In the genomic region with DNA sequence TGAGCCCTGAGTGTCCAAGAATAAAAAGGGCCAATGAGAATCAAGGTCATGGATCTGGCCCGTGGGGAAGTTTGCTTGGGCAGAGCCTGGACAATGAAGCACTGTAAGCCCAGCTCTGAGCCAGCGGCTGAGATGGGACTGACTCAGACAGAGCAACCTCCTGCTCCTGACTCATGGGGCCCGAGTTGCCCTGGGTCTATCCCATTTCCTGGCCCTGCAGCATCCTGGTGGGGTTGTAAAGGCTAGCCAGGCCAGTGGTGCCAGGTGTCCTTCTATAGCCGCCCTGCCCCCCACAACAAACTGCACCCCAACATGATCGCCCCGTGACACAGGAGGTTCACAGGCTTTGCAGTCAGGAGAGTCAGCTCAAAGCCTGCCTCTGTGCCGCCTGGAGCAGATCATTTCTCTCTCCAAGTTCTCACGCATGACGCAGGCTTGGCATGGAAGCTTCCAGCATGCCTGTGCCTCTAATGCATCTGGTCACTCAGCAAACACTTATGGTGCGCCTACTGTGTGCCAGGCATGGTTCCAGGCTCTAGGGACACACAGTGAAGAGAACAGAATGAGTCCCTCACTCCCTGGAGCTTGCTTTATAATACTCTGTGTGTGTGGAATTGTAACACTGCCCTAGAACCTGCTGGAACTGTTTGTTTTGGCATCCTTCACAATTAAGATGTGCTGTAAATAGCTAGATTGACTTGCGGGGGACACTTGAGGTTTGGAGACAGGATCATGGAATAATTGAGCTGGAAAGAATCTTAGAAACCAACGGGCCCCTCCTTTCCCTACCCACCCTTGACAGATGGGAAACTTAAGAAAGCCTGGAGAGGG, we compare ENCODE assay signal across 10 cellular contexts. TPM values are rescaled to one million over a fixed set of nuclear protein-coding genes. Genes with fewer than 3 reads are reported as not detected.
DNase-seq lines count a peak whose midpoint lies in the region; ATAC-seq and TF ChIP-seq lines count a peak whose summit lies in the region.
"Had no signal": no experiment of that assay in that cellular context is flagged by ENCODE, and none has a peak within 500 bp of the region (broad histone marks: within the 10 kb centered on the region; RNA-seq: fewer than 3 reads in every experiment).

No MANE protein-coding gene starts in this region.

- H3K4me3 ChIP-seq in fibroblast of the aortic adventitia (ENCODE audit: low read depth, low read length) (no peak overlapping the region), retinal pigment epithelial cell (ENCODE audit: low read length) (no peak overlapping the region)
- H3K4me3 ChIP-seq: GM12878 had no signal

- CTCF ChIA-PET in CD4-positive, alpha-beta T cell (lab: Charles Lee) = no interaction called here

- H3K4me1 Mint-ChIP-seq in CD4-positive, alpha-beta T cell (ENCODE audit: low read depth) = no peaks in the 10 kb centered on the region

- POLR2A ChIA-PET in CD4-positive, alpha-beta T cell (lab: Charles Lee) = interaction anchor here (0.6 kb wide), 1 partner anchor 52 kb away, joined by 3 read pairs; no protein-coding TSS in a partner anchor

- no peak overlapping the region for H3K27ac ChIP-seq in CD4-positive, alpha-beta T cell (ENCODE audit: low read depth, low read length)

- intact Hi-C loops in CD4-positive, alpha-beta T cell (cut with DNase I, micrococcal nuclease) = no loop called here

- no peaks in the 10 kb centered on the region for H3K9me3 Mint-ChIP-seq in CD4-positive, alpha-beta T cell
- H3K9me3 Mint-ChIP-seq: activated T-cell treated with anti-CD3 and anti-CD28 coated beads, Interleukin-2, amount 50 U/mL, for 4 hours had no signal

- no peaks in the 10 kb centered on the region for H3K36me3 Mint-ChIP-seq in CD4-positive, alpha-beta T cell (ENCODE audit: low read depth)

- no peak overlapping the region for H3K27ac Mint-ChIP-seq in CD4-positive, alpha-beta T cell

- no peak for ATAC-seq in HG03571 (IDR thresholded peaks at IDR 0.05; ENCODE audit: unreplicated experiment)
- ATAC-seq in CD4-positive, alpha-beta T cell (ENCODE audit: poor library complexity) = no peak
- ATAC-seq in GM18909 (IDR thresholded peaks at IDR 0.05; ENCODE audit: poor library complexity, unreplicated experiment) = no peak
- ATAC-seq: activated T-cell treated with anti-CD3 and anti-CD28 coated beads, Interleukin-2, amount 50 U/mL, for 4 hours; GM12878 had no signal

- peaks cover 5% of the 10 kb centered on the region for H3K27me3 Mint-ChIP-seq in CD4-positive, alpha-beta T cell

- H3K4me3 Mint-ChIP-seq in CD4-positive, alpha-beta T cell = no peak overlapping the region
- H3K4me3 Mint-ChIP-seq: activated T-cell treated with anti-CD3 and anti-CD28 coated beads, Interleukin-2, amount 50 U/mL, for 4 hours had no signal

- no peaks in the 10 kb centered on the region for H3K27me3 ChIP-seq in CD4-positive, alpha-beta T cell (ENCODE audit: control insufficient read depth, insufficient read depth, low read length)

- no peaks in the 10 kb centered on the region for H3K9me3 ChIP-seq in CD4-positive, alpha-beta T cell (ENCODE audit: control insufficient read depth, low read length)

- no peak for TF ChIP-seq CTCF in fibroblast of the aortic adventitia (IDR thresholded peaks at IDR 0.05; ENCODE audit: insufficient read depth, low read length)
- no peak for TF ChIP-seq CTCF in retinal pigment epithelial cell (conservative IDR thresholded peaks at IDR 0.05; ENCODE audit: low read depth, low read length)
- TF ChIP-seq CTCF in CD4-positive, alpha-beta T cell (IDR thresholded peaks at IDR 0.05) = no peak

- peak; percentile 96 for DNase-seq in ELR (ENCODE audit: low read depth)
- peak; percentile 78 for DNase-seq in SW480 (ENCODE audit: low spot score)
- DNase-seq in fibroblast of the aortic adventitia (ENCODE audit: low read depth) = peak; percentile 77
- peak; percentile 94 for DNase-seq in retinal pigment epithelial cell (ENCODE audit: low read depth)
- no peak for DNase-seq in CD4-positive, alpha-beta T cell
- no peak for DNase-seq in SKM-1 (lab: John Stamatoyannopoulos, UW; ENCODE audit: unreplicated experiment)
- DNase-seq: activated T-cell treated with anti-CD3 and anti-CD28 coated beads, Interleukin-2, amount 50 U/mL, for 4 hours had no signal

RNA-seq across cellular contexts. Expression of gene MYH16, which starts 4.9 kb away (rescaled TPM):
- total RNA-seq in fibroblast of the aortic adventitia (ENCODE audit: low replicate concordance) = not detected in 2 replicates
- not detected for total RNA-seq in CD4-positive, alpha-beta T cell
- total RNA-seq: activated T-cell treated with anti-CD3 and anti-CD28 coated beads, Interleukin-2, amount 50 U/mL, for 4 hours had no signal

RNA-seq across cellular contexts. Expression of gene ARPC1A, which starts 58.0 kb away (rescaled TPM):
- total RNA-seq in fibroblast of the aortic adventitia (ENCODE audit: low replicate concordance) = 85.0 and 253 TPM in 2 replicates
- total RNA-seq in CD4-positive, alpha-beta T cell = 10 to 100 TPM; 25.3 to 30.4 TPM

RNA-seq across cellular contexts. Expression of gene KPNA7, which starts 59.8 kb away (rescaled TPM):
- total RNA-seq in fibroblast of the aortic adventitia (ENCODE audit: low replicate concordance) = not detected in 2 replicates
- not detected for total RNA-seq in CD4-positive, alpha-beta T cell
- total RNA-seq: activated T-cell treated with anti-CD3 and anti-CD28 coated beads, Interleukin-2, amount 50 U/mL, for 4 hours; GM12878 had no signal

Comparison
In these comparisons a context has a peak if more than half of its experiments do, and no peak if none do; other contexts are left out.
1. DNase-seq: peak in ELR (single experiment), SW480 (single experiment), fibroblast of the aortic adventitia (single experiment) and retinal pigment epithelial cell (single experiment); none in CD4-positive, alpha-beta T cell (0 of 10) and SKM-1 (single experiment).